ENCODE assay signal across 22 cellular contexts in the genomic region with DNA sequence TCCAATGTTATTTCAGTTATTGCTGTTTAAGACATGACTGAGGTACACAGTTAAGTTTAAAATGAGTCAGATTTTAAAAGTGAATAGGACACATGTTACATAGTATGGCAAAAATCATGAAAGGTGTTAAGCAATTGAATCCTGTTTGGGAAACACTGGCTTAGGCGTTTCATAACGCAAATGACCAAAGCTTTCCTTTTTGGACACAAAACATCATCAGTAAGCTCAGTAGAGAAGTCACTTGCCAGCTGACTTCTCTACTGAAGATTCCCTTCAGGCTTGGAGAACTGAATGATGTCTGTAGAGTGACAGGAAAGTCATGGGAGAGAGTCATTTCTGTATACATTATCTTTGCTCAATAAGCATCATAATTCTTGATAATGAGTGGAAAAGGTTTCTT.
DNase-seq lines count a peak whose midpoint lies in the region; ATAC-seq and TF ChIP-seq lines count a peak whose summit lies in the region.
"Had no signal": no experiment of that assay in that cellular context is flagged by ENCODE, and none has a peak within 500 bp of the region (broad histone marks: within the 10 kb centered on the region; RNA-seq: fewer than 3 reads in every experiment).

No MANE protein-coding gene starts in this region.

- no peaks in the 10 kb centered on the region for H3K36me3 Mint-ChIP-seq in natural killer cell
- no peaks in the 10 kb centered on the region for H3K36me3 Mint-ChIP-seq in natural killer cell treated with Interleukin-12 subunit alpha and Interleukin-12 subunit beta and Interleukin-15 and Interleukin-18, amount 100 ng/mL, for 72 hours

- no peak overlapping the region for H3K4me2 ChIP-seq in OCI-LY7 (ENCODE audit: low read length)
- H3K4me2 ChIP-seq: BLaER1 treated with 17β-estradiol and CSF1 and Interleukin-3, amounts not matched to agents 10 nM and 100 nM; GM23338 had no signal

- no peak overlapping the region for H3K4me3 ChIP-seq in OCI-LY7 (ENCODE audit: low read depth, low read length, poor library complexity, severe bottlenecking)
- H3K4me3 ChIP-seq: BLaER1 treated with 17β-estradiol and CSF1 and Interleukin-3, amounts not matched to agents 10 nM and 100 nM; GM12878; GM23338; SK-N-MC had no signal

- H3K4me1 Mint-ChIP-seq in natural killer cell: peaks cover 0 to 18% of the 10 kb centered on the region in 2 donors
- peaks cover 0 to 3% of the 10 kb centered on the region in 2 donors for H3K4me1 Mint-ChIP-seq in natural killer cell treated with Interleukin-12 subunit alpha and Interleukin-12 subunit beta and Interleukin-15 and Interleukin-18, amount 100 ng/mL, for 72 hours (ENCODE audit: low read depth in 2 of 2)
- H3K4me1 Mint-ChIP-seq: CD8-positive, alpha-beta memory T cell; GM23338 had no signal

- no peak overlapping the region for H2AFZ ChIP-seq in OCI-LY7 (ENCODE audit: low read length)
- H2AFZ ChIP-seq: GM23338 had no signal

- no peaks in the 10 kb centered on the region for H3K9me2 ChIP-seq in OCI-LY7 (ENCODE audit: insufficient read depth, low read length)

- no peaks in the 10 kb centered on the region for H4K20me1 ChIP-seq in OCI-LY7 (ENCODE audit: insufficient read depth, low read length)

- H3K79me2 ChIP-seq in OCI-LY7 (ENCODE audit: insufficient read depth, low read depth, low read length): no peaks in the 10 kb centered on the region

- CTCF ChIA-PET in OCI-LY7 (lab: Charles Lee; ENCODE audit: unreplicated experiment): interaction anchor here (1.0 kb wide), 1 partner anchor 20 kb away, joined by 3 read pairs; no protein-coding TSS in a partner anchor

- no peak overlapping the region for H3K27ac ChIP-seq in OCI-LY7 (ENCODE audit: low read depth, low read length, poor library complexity, severe bottlenecking)
- H3K27ac ChIP-seq: BLaER1 treated with 17β-estradiol and CSF1 and Interleukin-3, amounts not matched to agents 10 nM and 100 nM; SK-N-MC had no signal

- H3K9me3 ChIP-seq in OCI-LY7 (ENCODE audit: low read length): no peaks in the 10 kb centered on the region
- H3K9me3 ChIP-seq: BLaER1 treated with 17β-estradiol and CSF1 and Interleukin-3, amounts not matched to agents 10 nM and 100 nM had no signal

- H3K4me1 ChIP-seq in OCI-LY7 (ENCODE audit: insufficient read depth, low read length, poor library complexity, severe bottlenecking): no peaks in the 10 kb centered on the region
- H3K4me1 ChIP-seq: BLaER1 treated with 17β-estradiol and CSF1 and Interleukin-3, amounts not matched to agents 10 nM and 100 nM had no signal

- H3K27ac Mint-ChIP-seq in natural killer cell: peak overlapping the region; percentile 38 to 55
- no peak overlapping the region for H3K27ac Mint-ChIP-seq in natural killer cell treated with Interleukin-12 subunit alpha and Interleukin-12 subunit beta and Interleukin-15 and Interleukin-18, amount 100 ng/mL, for 72 hours
- H3K27ac Mint-ChIP-seq: CD8-positive, alpha-beta memory T cell; GM23338 had no signal

- POLR2A ChIA-PET in OCI-LY7 (lab: Charles Lee): interaction anchor here (1.1 to 1.9 kb wide), 3 partner anchors 10 to 33 kb away, joined by 3 to 4 read pairs (median 4); no protein-coding TSS in a partner anchor

- ATAC-seq in natural killer cell: no peak
- no peak for ATAC-seq in natural killer cell treated with Interleukin-12 subunit alpha and Interleukin-12 subunit beta and Interleukin-15 and Interleukin-18, amount 100 ng/mL, for 72 hours
- ATAC-seq: GM12878, GM23338 had no signal

- no peaks in the 10 kb centered on the region for H3K9me3 Mint-ChIP-seq in natural killer cell
- H3K9me3 Mint-ChIP-seq in natural killer cell treated with Interleukin-12 subunit alpha and Interleukin-12 subunit beta and Interleukin-15 and Interleukin-18, amount 100 ng/mL, for 72 hours: no peaks in the 10 kb centered on the region
- H3K9me3 Mint-ChIP-seq: CD8-positive, alpha-beta memory T cell; GM23338 had no signal

- no peaks in the 10 kb centered on the region for H3K36me3 ChIP-seq in OCI-LY7 (ENCODE audit: insufficient read depth, low read length)

- intact Hi-C loops in natural killer cell (cut with micrococcal nuclease): no loop called here
- intact Hi-C loops in OCI-LY7 (cut with micrococcal nuclease; ENCODE audit: unreplicated experiment): no loop called here

- BruUV-seq in OCI-LY7 (replicated peaks; lab: Mats Ljungman, UMichigan): no TSS peak

- DNase-seq in natural killer cell (no peak), amniotic epithelial cell (ENCODE audit: low read depth) (peak; percentile 49), iris pigment epithelial cell (ENCODE audit: low read depth) (peak; percentile 17), OCI-LY7 (ENCODE audit: low spot score) (no peak), NCI-H2107 treated with DMSO at 0.1 percent for 48 hours (lab: John Stamatoyannopoulos, UW; ENCODE audit: unreplicated experiment) (no peak), mesenteric fat pad (ENCODE audit: low spot score) (no peak)
- no peak for DNase-seq in natural killer cell treated with Interleukin-12 subunit alpha and Interleukin-12 subunit beta and Interleukin-15 and Interleukin-18, amount 100 ng/mL, for 72 hours (ENCODE audit: low spot score)
- DNase-seq: CD8-positive, alpha-beta memory T cell; DMS53; EL; HCEC 1CT; NCI-H1048; NCI-H1436; NCI-H1930; NCI-H2171; NCI-H446; NCI-H69; SHP77 had no signal

- TF ChIP-seq CTCF in natural killer cell (IDR thresholded peaks at IDR 0.05) (no peak), OCI-LY7 (conservative IDR thresholded peaks at IDR 0.05; ENCODE audit: low read length) (no peak)

- no peak overlapping the region for H3K4me3 Mint-ChIP-seq in natural killer cell
- H3K4me3 Mint-ChIP-seq in natural killer cell treated with Interleukin-12 subunit alpha and Interleukin-12 subunit beta and Interleukin-15 and Interleukin-18, amount 100 ng/mL, for 72 hours: no peak overlapping the region
- H3K4me3 Mint-ChIP-seq: CD8-positive, alpha-beta memory T cell; GM23338 had no signal

- no peaks in the 10 kb centered on the region for H3K27me3 Mint-ChIP-seq in natural killer cell (ENCODE audit: low read depth in 2 of 2)
- H3K27me3 Mint-ChIP-seq in natural killer cell treated with Interleukin-12 subunit alpha and Interleukin-12 subunit beta and Interleukin-15 and Interleukin-18, amount 100 ng/mL, for 72 hours: no peaks in the 10 kb centered on the region
- H3K27me3 Mint-ChIP-seq: CD8-positive, alpha-beta memory T cell had no signal

Comparison
In these comparisons a context has a peak if more than half of its experiments do, and no peak if none do; other contexts are left out.
1. H3K27ac Mint-ChIP-seq: peak in natural killer cell (2 of 2); none in natural killer cell treated with Interleukin-12 subunit alpha and Interleukin-12 subunit beta and Interleukin-15 and Interleukin-18, amount 100 ng/mL, for 72 hours (0 of 2).
2. DNase-seq: peak in amniotic epithelial cell (single experiment) and iris pigment epithelial cell (single experiment); none in natural killer cell (single experiment), natural killer cell treated with Interleukin-12 subunit alpha and Interleukin-12 subunit beta and Interleukin-15 and Interleukin-18, amount 100 ng/mL, for 72 hours (single experiment), OCI-LY7 (single experiment), NCI-H2107 treated with DMSO at 0.1 percent for 48 hours (single experiment) and mesenteric fat pad (single experiment).